In the genomic region with DNA sequence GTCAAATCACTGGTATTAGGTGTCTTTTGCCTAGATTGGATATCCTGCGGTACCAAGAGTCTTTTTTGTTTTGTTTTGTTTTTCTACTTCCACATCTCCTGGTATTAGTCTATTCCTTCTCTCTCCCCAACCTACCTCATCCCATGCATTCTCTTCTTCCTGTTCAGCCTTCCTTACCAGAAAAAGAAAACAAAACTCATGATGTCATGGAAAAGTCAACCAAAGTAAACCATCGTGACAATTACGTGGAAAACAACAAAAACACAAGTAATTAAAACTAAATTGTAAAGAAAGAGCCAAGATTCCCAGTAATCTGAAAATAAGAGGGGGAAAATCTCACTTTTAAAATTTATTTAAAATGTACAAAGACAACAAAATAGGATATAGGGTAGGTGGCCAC, we compare ENCODE assay signal across 31 cellular contexts.
"Had no signal": no experiment of that assay in that cellular context is flagged by ENCODE, and none has a peak within 500 bp of the region (broad histone marks: within the 10 kb centered on the region; RNA-seq: fewer than 3 reads in every experiment).

No MANE protein-coding gene starts in this region.

- H3K27ac Mint-ChIP-seq: natural killer cell; nephron; neural progenitor cell; progenitor cell of endocrine pancreas; stimulated activated memory B cell treated with anti-CD40 and anti-IgM and Interleukin-4, amounts not matched to agents 10 μg/mL and 1 μg/mL and 100 μg/mL, for 72 hours; stimulated activated naive CD8-positive, alpha-beta T cell treated with anti-CD3 and anti-CD28 coated beads, Interleukin-15, amount 100 ng/mL, for 72 hours; type B pancreatic cell had no signal

- H3K4me3 ChIP-seq: neural progenitor cell, ovary, psoas muscle, skin epidermis, smooth muscle cell, spleen, suprapubic skin, testis, tibial artery, transverse colon, upper lobe of right lung, uterus had no signal

- H3K4me1 Mint-ChIP-seq: natural killer cell; stimulated activated memory B cell treated with anti-CD40 and anti-IgM and Interleukin-4, amounts not matched to agents 10 μg/mL and 1 μg/mL and 100 μg/mL, for 72 hours had no signal

- H3K9me3 Mint-ChIP-seq: natural killer cell; nephron; neural progenitor cell; stimulated activated memory B cell treated with anti-CD40 and anti-IgM and Interleukin-4, amounts not matched to agents 10 μg/mL and 1 μg/mL and 100 μg/mL, for 72 hours; stimulated activated naive CD8-positive, alpha-beta T cell treated with anti-CD3 and anti-CD28 coated beads, Interleukin-15, amount 100 ng/mL, for 72 hours; type B pancreatic cell had no signal

- H3K36me3 Mint-ChIP-seq: natural killer cell, neural progenitor cell, type B pancreatic cell had no signal

- H3K4me3 Mint-ChIP-seq: natural killer cell; nephron; neural progenitor cell; stimulated activated memory B cell treated with anti-CD40 and anti-IgM and Interleukin-4, amounts not matched to agents 10 μg/mL and 1 μg/mL and 100 μg/mL, for 72 hours; stimulated activated naive CD8-positive, alpha-beta T cell treated with anti-CD3 and anti-CD28 coated beads, Interleukin-15, amount 100 ng/mL, for 72 hours; type B pancreatic cell had no signal

- H3K36me3 ChIP-seq: neural progenitor cell, ovary, spleen, suprapubic skin, tibial artery, transverse colon, upper lobe of right lung, uterus had no signal

- DNase-seq: natural killer cell; occipital lobe; ovary; posterior cingulate gyrus; psoas muscle; right cardiac atrium; spleen; stimulated activated CD4-positive, alpha-beta T cell treated with anti-CD3 and anti-CD28 coated beads, Interleukin-12 subunit alpha, Interleukin-12 subunit beta, amount 100 ng/mL, for 4 hours; stimulated activated CD4-positive, alpha-beta T cell treated with anti-CD3 and anti-CD28 coated beads, Interleukin-1b, Interleukin-23, amount 100 ng/mL, for 48 hours; stimulated activated CD4-positive, alpha-beta T cell treated with anti-CD3 and anti-CD28 coated beads, Interleukin-4, amount 100 ng/mL, for 1 hour; stimulated activated CD4-positive, alpha-beta T cell treated with anti-CD3 and anti-CD28 coated beads, Interleukin-4, amount 100 ng/mL, for 4 hours; stimulated activated CD8-positive, alpha-beta memory T cell treated with anti-CD3 and anti-CD28 coated beads, Interleukin-4, amount 100 ng/mL, for 48 hours; stimulated activated naive CD4-positive, alpha-beta T cell; stimulated activated naive CD8-positive, alpha-beta T cell treated with anti-CD3 and anti-CD28 coated beads, Interleukin-15, amount 100 ng/mL, for 72 hours; stimulated activated naive CD8-positive, alpha-beta T cell treated with anti-CD3 and anti-CD28 coated beads, Interleukin-15, Interleukin-2, amounts not matched to agents 100 U/mL and 50 U/mL, for 24 hours; substantia nigra; testis; tibial artery; transverse colon; upper lobe of right lung; uterus had no signal

- ATAC-seq: natural killer cell; psoas muscle; right cardiac atrium; sciatic nerve; stimulated activated naive CD8-positive, alpha-beta T cell treated with anti-CD3 and anti-CD28 coated beads, Interleukin-15, amount 100 ng/mL, for 72 hours; stimulated activated naive CD8-positive, alpha-beta T cell treated with anti-CD3 and anti-CD28 coated beads, Interleukin-15, Interleukin-2, amounts not matched to agents 100 U/mL and 50 U/mL, for 24 hours; upper lobe of right lung had no signal

- H3K27me3 Mint-ChIP-seq: progenitor cell of endocrine pancreas; stimulated activated memory B cell treated with anti-CD40 and anti-IgM and Interleukin-4, amounts not matched to agents 10 μg/mL and 1 μg/mL and 100 μg/mL, for 72 hours; stimulated activated naive CD8-positive, alpha-beta T cell treated with anti-CD3 and anti-CD28 coated beads, Interleukin-15, amount 100 ng/mL, for 72 hours; type B pancreatic cell had no signal

- H3K27ac ChIP-seq: neural progenitor cell, ovary, parathyroid adenoma, psoas muscle, skin epidermis, spleen, suprapubic skin, testis, tibial artery, transverse colon, upper lobe of right lung, uterus had no signal

- H3K9me3 ChIP-seq: ovary, psoas muscle, spleen, suprapubic skin, testis, tibial artery, transverse colon, upper lobe of right lung, uterus had no signal

- H3K4me1 ChIP-seq: parathyroid adenoma, spleen, testis, transverse colon, uterus had no signal
